8 cellular contexts compared by ENCODE assay signal in genomic region chr15:99702895-99703602, GRCh38. TPM values are rescaled to one million over a fixed set of nuclear protein-coding genes. Genes with fewer than 3 reads are reported as not detected.
DNase-seq lines count a peak whose midpoint lies in the region; ATAC-seq and TF ChIP-seq lines count a peak whose summit lies in the region.

No MANE protein-coding gene starts in this region.

- no peaks in the 10 kb centered on the region for H3K27me3 ChIP-seq in breast epithelium
- no peaks in the 10 kb centered on the region for H3K27me3 ChIP-seq in mesendoderm (ENCODE audit: insufficient read depth, low read length, poor library complexity)

- in situ Hi-C loops in ACHN (cut with HindIII; ENCODE audit: low pct_ligation_motif_present, low pct_unique_long_range_greater_than_20kb, low sequenced_read_pairs) (no loop called here), KBM-7 (cut with MboI; ENCODE audit: low pct_unique_long_range_greater_than_20kb, low sequenced_read_pairs) (no loop called here)

- ATAC-seq in HG03439 (IDR thresholded peaks at IDR 0.05; ENCODE audit: unreplicated experiment) = peak; percentile 6
- no peak for ATAC-seq in GM19324 (IDR thresholded peaks at IDR 0.05; ENCODE audit: low FRiP score, unreplicated experiment)

- WGBS in mesendoderm (ENCODE audit: extremely low coverage, insufficient coverage, low lambda C conversion rate) = no CpG with 5 or more reads among the region's 4 CpGs

- no peak overlapping the region for H3K9ac ChIP-seq in mesendoderm (ENCODE audit: low read length)

- H3K36me3 ChIP-seq in breast epithelium (no peaks in the 10 kb centered on the region), mesendoderm (ENCODE audit: control insufficient read depth, insufficient read depth, low read length) (no peaks in the 10 kb centered on the region)

- peak overlapping the region; percentile 16 for H3K4ac ChIP-seq in mesendoderm (ENCODE audit: low read depth, low read length)

- no peak overlapping the region for H2BK15ac ChIP-seq in mesendoderm (replicated peaks; ENCODE audit: low read depth)

- DNase-seq in ACHN (peak; percentile 18), breast epithelium (ENCODE audit: low spot score in 2 of 2) (no peak), mesendoderm (peak; percentile 32), KBM-7 (no peak), mesenteric fat pad (ENCODE audit: low spot score) (no peak), middle frontal gyrus (ENCODE audit: extremely low spot score, low spot score) (no peak)

- H3K9me3 ChIP-seq in breast epithelium = no peaks in the 10 kb centered on the region

- no peak overlapping the region for H4K5ac ChIP-seq in mesendoderm (ENCODE audit: low read length)

- H2BK5ac ChIP-seq in mesendoderm (ENCODE audit: low read length) = no peak overlapping the region

- H3K27ac ChIP-seq in breast epithelium (peak overlapping the region; percentile 81 to 86), mesendoderm (ENCODE audit: low read depth, low read length) (no peak overlapping the region)

- no peak overlapping the region for H2BK120ac ChIP-seq in mesendoderm (ENCODE audit: low read depth, low read length)

- no peak overlapping the region for H3K4me3 ChIP-seq in breast epithelium
- H3K4me3 ChIP-seq in mesendoderm (ENCODE audit: low read length) = no peak overlapping the region

- no peaks in the 10 kb centered on the region for H3K79me2 ChIP-seq in mesendoderm (ENCODE audit: control insufficient read depth, insufficient read depth, low read length)

- no peak for TF ChIP-seq CTCF in breast epithelium (IDR thresholded peaks at IDR 0.05)

- peaks cover 0 to 3% of the 10 kb centered on the region in 2 donors for H3K4me1 ChIP-seq in breast epithelium
- no peaks in the 10 kb centered on the region for H3K4me1 ChIP-seq in mesendoderm (ENCODE audit: control insufficient read depth, low read depth, low read length)

- no peak overlapping the region for H3K23ac ChIP-seq in mesendoderm (ENCODE audit: low read length)

- intact Hi-C loops in breast epithelium (cut with DNase I; ENCODE audit: low total_unique reads) = no loop called here

- H2AK5ac ChIP-seq in mesendoderm (ENCODE audit: low read length) = no peak overlapping the region

- TF ChIP-seq POLR2A in breast epithelium (IDR thresholded peaks at IDR 0.05) = no peak

- no peak overlapping the region for H4K8ac ChIP-seq in mesendoderm (ENCODE audit: low read depth, low read length)

- H3K18ac ChIP-seq in mesendoderm (ENCODE audit: low read length) = no peak overlapping the region

- H3K79me1 ChIP-seq in mesendoderm (ENCODE audit: low read length) = no peaks in the 10 kb centered on the region

- no peak overlapping the region for H3K4me2 ChIP-seq in mesendoderm (ENCODE audit: low read length)

- H3K56ac ChIP-seq in mesendoderm (ENCODE audit: low read length) = no peak overlapping the region

RNA-seq across cellular contexts. Expression of gene LYSMD4, which starts 30.2 kb away (rescaled TPM):
- total RNA-seq in breast epithelium (10 to 100 TPM; 12.1 to 16.0 (median 12.2) TPM), mesenteric fat pad (6.4 TPM)
- 8.6 TPM for polyA plus RNA-seq in mesendoderm (2013, experiment 1 of 2)
- polyA plus RNA-seq in mesendoderm (2013, experiment 2 of 2) = 9.6 TPM

Comparison
In these comparisons a context has a peak if more than half of its experiments do, and no peak if none do; other contexts are left out.
1. DNase-seq: peak in ACHN (single experiment) and mesendoderm (single experiment); none in breast epithelium (0 of 2), KBM-7 (single experiment), mesenteric fat pad (single experiment) and middle frontal gyrus (single experiment).